In the genomic region with DNA sequence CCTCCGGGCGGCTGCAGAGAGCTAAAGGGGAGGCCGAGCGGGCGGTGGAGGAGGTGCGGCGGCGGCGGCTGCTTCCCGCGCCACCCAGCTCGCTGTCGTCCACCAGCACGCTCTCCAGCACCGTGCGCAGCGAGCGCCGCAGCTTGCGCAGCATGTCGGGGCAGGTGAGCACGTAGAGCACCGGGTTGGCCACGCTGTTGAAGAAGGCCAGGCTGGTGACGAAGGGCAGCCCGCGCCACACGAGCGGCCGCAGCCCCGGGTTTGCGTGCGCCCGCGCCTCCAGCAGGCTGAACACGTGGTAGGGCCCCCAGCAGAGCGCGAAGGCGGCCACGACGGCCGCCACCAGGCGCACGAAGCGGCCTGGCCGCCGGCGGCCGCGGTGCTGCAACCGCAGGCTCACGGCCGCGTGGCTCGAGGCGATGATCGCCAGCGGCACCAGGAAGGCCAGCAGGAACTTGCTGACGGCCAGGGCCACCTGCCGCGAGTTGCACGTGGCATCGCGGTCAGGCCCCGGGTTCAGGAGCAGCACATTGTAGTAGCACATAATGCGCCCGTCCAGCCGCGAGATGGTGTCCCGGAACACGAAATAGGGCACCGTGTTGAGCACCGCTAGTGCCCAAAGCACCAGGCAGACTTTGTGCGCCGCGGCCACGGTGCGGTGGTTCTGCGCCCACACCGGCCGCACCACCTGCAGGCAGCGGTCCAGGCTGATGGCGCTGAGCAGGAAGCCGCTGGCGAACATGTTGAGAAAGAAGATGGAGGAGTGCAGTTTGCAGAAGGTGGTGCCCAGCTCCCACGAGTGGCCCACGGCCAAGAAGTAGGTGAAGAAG, we compare ENCODE assay signal across 14 cellular contexts. TPM values are rescaled to one million over a fixed set of nuclear protein-coding genes. Genes with fewer than 3 reads are reported as not detected.
A peak's percentile ranks its signal among the peaks of the same experiment; 100 is the strongest.
DNase-seq lines count a peak whose midpoint lies in the region; ATAC-seq and TF ChIP-seq lines count a peak whose summit lies in the region.
"Had no signal": no experiment of that assay in that cellular context is flagged by ENCODE, and none has a peak within 500 bp of the region (broad histone marks: within the 10 kb centered on the region; RNA-seq: fewer than 3 reads in every experiment).

No MANE protein-coding gene starts in this region.

- H3K4me3 ChIP-seq in mucosa of descending colon (peak overlapping the region; percentile 9), aorta (ENCODE audit: low read length in 2 of 2) (no peak overlapping the region)
- H3K4me3 ChIP-seq: thoracic aorta had no signal

- H3K9me3 Mint-ChIP-seq in stimulated activated effector memory CD8-positive, alpha-beta T cell treated with anti-CD3 and anti-CD28 coated beads, Interleukin-12 subunit alpha, Interleukin-12 subunit beta, amount 100 ng/mL, for 72 hours: no peaks in the 10 kb centered on the region
- H3K9me3 Mint-ChIP-seq: immature natural killer cell had no signal

- intact Hi-C loops in mucosa of descending colon (cut with DNase I, micrococcal nuclease) (no loop called here), aorta (cut with DNase I) (no loop called here)

- H3K27ac Mint-ChIP-seq in stimulated activated effector memory CD8-positive, alpha-beta T cell treated with anti-CD3 and anti-CD28 coated beads, Interleukin-12 subunit alpha, Interleukin-12 subunit beta, amount 100 ng/mL, for 72 hours: no peak overlapping the region
- H3K27ac Mint-ChIP-seq: immature natural killer cell had no signal

- H3K27ac ChIP-seq in aorta (ENCODE audit: low read depth in 1 of 2, low read length in 2 of 2): no peak overlapping the region
- H3K27ac ChIP-seq: thoracic aorta had no signal

- ATAC-seq in mucosa of descending colon: peak; percentile 75
- no peak for ATAC-seq in aorta (ENCODE audit: low FRiP score)
- no peak for ATAC-seq in stimulated activated effector memory CD8-positive, alpha-beta T cell treated with anti-CD3 and anti-CD28 coated beads, Interleukin-12 subunit alpha, Interleukin-12 subunit beta, amount 100 ng/mL, for 72 hours

- peaks cover 41% of the 10 kb centered on the region for H3K36me3 Mint-ChIP-seq in stimulated activated effector memory CD8-positive, alpha-beta T cell treated with anti-CD3 and anti-CD28 coated beads, Interleukin-12 subunit alpha, Interleukin-12 subunit beta, amount 100 ng/mL, for 72 hours

- H3K4me1 ChIP-seq in mucosa of descending colon (ENCODE audit: low read depth) (peaks cover 13% of the 10 kb centered on the region), aorta (ENCODE audit: control insufficient read depth in 1 of 2, insufficient read depth in 2 of 2, low read length in 2 of 2) (no peaks in the 10 kb centered on the region)

- H3K4me3 Mint-ChIP-seq in stimulated activated effector memory CD8-positive, alpha-beta T cell treated with anti-CD3 and anti-CD28 coated beads, Interleukin-12 subunit alpha, Interleukin-12 subunit beta, amount 100 ng/mL, for 72 hours: no peak overlapping the region
- H3K4me3 Mint-ChIP-seq: immature natural killer cell had no signal

- H3K4me1 Mint-ChIP-seq in stimulated activated effector memory CD8-positive, alpha-beta T cell treated with anti-CD3 and anti-CD28 coated beads, Interleukin-12 subunit alpha, Interleukin-12 subunit beta, amount 100 ng/mL, for 72 hours: peaks cover 10% of the 10 kb centered on the region
- H3K4me1 Mint-ChIP-seq: immature natural killer cell had no signal

- 46% methylated on average over 77 to 87 of the region's 87 CpGs for WGBS in aorta, 2 donors

- H3K9me3 ChIP-seq in mucosa of descending colon: no peaks in the 10 kb centered on the region
- H3K9me3 ChIP-seq in aorta (ENCODE audit: control insufficient read depth, low read length): no peaks in the 10 kb centered on the region
- H3K9me3 ChIP-seq: thoracic aorta had no signal

- no peaks in the 10 kb centered on the region for H3K27me3 ChIP-seq in aorta (ENCODE audit: control insufficient read depth in 1 of 2, insufficient read depth in 2 of 2, low read length in 1 of 2)

- no peak for TF ChIP-seq CTCF in mucosa of descending colon (IDR thresholded peaks at IDR 0.05)

- H3K36me3 ChIP-seq in mucosa of descending colon (ENCODE audit: low read depth): no peaks in the 10 kb centered on the region
- H3K36me3 ChIP-seq in aorta (ENCODE audit: control insufficient read depth in 1 of 2, insufficient read depth in 2 of 2, low read length in 1 of 2): peaks cover 0 to 6% of the 10 kb centered on the region in 2 donors

- DNase-seq in ELF-1 (ENCODE audit: low read depth, low spot score) (peak; percentile 81), ecto neural progenitor cell (ENCODE audit: low spot score) (peak; percentile 58), mucosa of descending colon (peak in 2 of 3 donors; percentile 35 to 59), aorta (no peak), NCI-H128 (lab: John Stamatoyannopoulos, UW; ENCODE audit: unreplicated experiment) (no peak)
- DNase-seq in stimulated activated effector memory CD8-positive, alpha-beta T cell treated with anti-CD3 and anti-CD28 coated beads, Interleukin-12 subunit alpha, Interleukin-12 subunit beta, amount 100 ng/mL, for 72 hours (ENCODE audit: low spot score in 2 of 2): no peak
- DNase-seq: activated CD4-positive, alpha-beta T cell treated with anti-CD3 and anti-CD28 coated beads, Interleukin-2, amount 50 U/mL, for 4 hours; COR-L47; cortex of kidney; immature natural killer cell; KBM-7; NCI-H1105 had no signal

RNA-seq across cellular contexts. Expression of gene PTGDR2, which starts 2.9 kb away (rescaled TPM):
- 1 to 10 TPM; 1.8 to 3.4 (median 2.6) TPM for total RNA-seq in mucosa of descending colon
- total RNA-seq in aorta: under 1 TPM; 0.13 to 0.21 TPM
- polyA plus RNA-seq in aorta: under 1 TPM; 0.10 to 0.25 TPM
- total RNA-seq: SK-MEL-5 had no signal

RNA-seq across cellular contexts. Expression of gene CCDC86, which starts 10.9 kb away (rescaled TPM):
- total RNA-seq in mucosa of descending colon: 10 to 100 TPM in 2 of 3 donors, 1 to 10 TPM in 1; 8.8 to 14.9 (median 14.7) TPM
- 10 to 100 TPM; 11.8 to 15.2 TPM for total RNA-seq in aorta
- polyA plus RNA-seq in aorta: 1 to 10 TPM; 8.1 to 8.2 TPM

RNA-seq across cellular contexts. Expression of gene ZP1, which starts 14.5 kb away (rescaled TPM):
- total RNA-seq in mucosa of descending colon (under 1 TPM in 2 of 3 donors, not detected in 1; 0.23 to 0.41 TPM), aorta (not detected)
- polyA plus RNA-seq in aorta: not detected
- total RNA-seq: SK-MEL-5, thoracic aorta had no signal
- polyA plus RNA-seq: immature natural killer cell had no signal

RNA-seq across cellular contexts. Expression of gene PRPF19, which starts 53.5 kb away (rescaled TPM):
- 10 to 100 TPM; 61.1 to 74.1 (median 64.6) TPM for total RNA-seq in mucosa of descending colon
- total RNA-seq in aorta: 10 to 100 TPM; 47.7 to 55.6 TPM
- polyA plus RNA-seq in aorta: 10 to 100 TPM; 31.3 to 39.2 TPM

Comparison
In these comparisons a context has a peak if more than half of its experiments do, and no peak if none do; other contexts are left out.
1. DNase-seq: peak in ELF-1 (single experiment), ecto neural progenitor cell (single experiment) and mucosa of descending colon (2 of 3); none in aorta (0 of 2), NCI-H128 (single experiment) and stimulated activated effector memory CD8-positive, alpha-beta T cell treated with anti-CD3 and anti-CD28 coated beads, Interleukin-12 subunit alpha, Interleukin-12 subunit beta, amount 100 ng/mL, for 72 hours (0 of 2).